17 cellular contexts compared by ENCODE assay signal in the genomic region with DNA sequence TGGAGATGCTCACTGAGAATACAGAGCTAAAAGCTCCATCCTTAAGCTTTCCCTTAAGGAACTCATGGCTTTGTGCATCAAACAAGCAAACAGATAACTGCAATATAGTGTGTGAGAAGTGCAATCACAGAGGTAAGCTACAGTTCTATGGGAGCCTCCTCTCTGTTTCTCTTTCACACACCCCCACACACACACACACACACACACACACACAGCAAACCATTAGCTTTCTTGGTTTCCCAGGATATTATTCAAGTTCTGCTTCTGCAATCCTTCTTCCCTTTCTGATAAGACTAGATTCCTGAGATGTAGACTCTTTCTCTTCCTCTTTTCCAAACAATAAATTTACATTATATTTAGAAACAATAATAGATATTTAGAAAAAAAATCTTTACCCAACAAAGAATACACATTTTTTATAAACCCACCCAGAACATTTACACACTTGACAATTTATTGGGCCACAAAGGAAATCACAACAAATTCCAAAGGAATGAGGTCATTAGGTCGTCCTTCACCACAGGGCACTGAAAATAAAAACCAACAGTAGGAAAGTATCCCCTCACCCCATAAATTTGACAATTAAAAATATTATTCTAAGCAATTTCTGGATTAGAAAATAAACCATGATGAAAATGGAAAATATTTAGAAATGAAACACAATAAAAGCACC. TPM values are rescaled to one million over a fixed set of nuclear protein-coding genes. Genes with fewer than 3 reads are reported as not detected.
DNase-seq lines count a peak whose midpoint lies in the region; ATAC-seq, FAIRE-seq and TF ChIP-seq lines count a peak whose summit lies in the region.
"Had no signal": no experiment of that assay in that cellular context is flagged by ENCODE, and none has a peak within 500 bp of the region (broad histone marks: within the 10 kb centered on the region; RNA-seq: fewer than 3 reads in every experiment).

No MANE protein-coding gene starts in this region.

- DNase-seq in GM12892 (ENCODE audit: insufficient read length): no peak
- peak; percentile 25 for DNase-seq in LoVo (ENCODE audit: low spot score)
- peak; percentile 73 for DNase-seq in amniotic epithelial cell (ENCODE audit: low read depth)
- no peak for DNase-seq in mesothelial cell of epicardium (ENCODE audit: low spot score in 2 of 2, unreplicated experiment in 2 of 2)
- DNase-seq in NCI-H774 (lab: John Stamatoyannopoulos, UW): no peak
- DNase-seq in trophoblast cell: no peak
- DNase-seq: activated CD8-positive, alpha-beta memory T cell treated with anti-CD3 and anti-CD28 coated beads, Interleukin-2, amount 50 U/mL, for 48 hours; left cardiac atrium; naive B cell; NCI-H146; Peyer's patch; substantia nigra; T-helper 17 cell had no signal

- no peak for ATAC-seq in HG02588 (IDR thresholded peaks at IDR 0.05; ENCODE audit: unreplicated experiment)
- ATAC-seq: T-helper 17 cell had no signal

- H3K4ac ChIP-seq in trophoblast cell (ENCODE audit: low read depth, low read length): no peak overlapping the region

- no peak overlapping the region for H2BK12ac ChIP-seq in trophoblast cell (ENCODE audit: low read length)

- H3K27me3 Mint-ChIP-seq in mesothelial cell of epicardium (ENCODE audit: low read depth): no peaks in the 10 kb centered on the region
- H3K27me3 Mint-ChIP-seq: activated naive CD8-positive, alpha-beta T cell; central memory CD8-positive, alpha-beta T cell; naive B cell had no signal

- no peak overlapping the region for H4K91ac ChIP-seq in trophoblast cell (ENCODE audit: low read depth, low read length)

- no CpG with 5 or more reads among the region's 1 CpG for WGBS in trophoblast cell (ENCODE audit: extremely low coverage, insufficient coverage, insufficient read length)

- no peaks in the 10 kb centered on the region for H3K27me3 ChIP-seq in trophoblast cell (ENCODE audit: insufficient read depth, low read length)
- H3K27me3 ChIP-seq: BLaER1, Peyer's patch had no signal

- no peaks in the 10 kb centered on the region for H3K36me3 ChIP-seq in trophoblast cell (ENCODE audit: control insufficient read depth in 1 of 2, insufficient read depth in 2 of 2, low read length in 2 of 2)
- H3K36me3 ChIP-seq: BLaER1, Peyer's patch had no signal

- H3K27ac ChIP-seq in trophoblast cell (ENCODE audit: low read depth, low read length): no peak overlapping the region
- H3K27ac ChIP-seq: BLaER1, Peyer's patch had no signal

- H3K79me2 ChIP-seq in trophoblast cell (ENCODE audit: control insufficient read depth, insufficient read depth, low read length, poor library complexity): no peaks in the 10 kb centered on the region

- H2AK5ac ChIP-seq in trophoblast cell (ENCODE audit: low read length): no peak overlapping the region

- no peak overlapping the region for H3K9ac ChIP-seq in trophoblast cell (ENCODE audit: low read length)
- H3K9ac ChIP-seq: BLaER1 had no signal

- H2BK120ac ChIP-seq in trophoblast cell (ENCODE audit: insufficient read depth, low read length, poor library complexity): no peak overlapping the region

- H3K4me1 Mint-ChIP-seq in mesothelial cell of epicardium: peaks cover 5% of the 10 kb centered on the region
- H3K4me1 Mint-ChIP-seq: central memory CD8-positive, alpha-beta T cell; naive B cell; T-helper 17 cell had no signal

- no peak overlapping the region for H3K14ac ChIP-seq in trophoblast cell (ENCODE audit: low read length)

- no peak overlapping the region for H4K12ac ChIP-seq in trophoblast cell (ENCODE audit: low read depth, low read length)

- H3K18ac ChIP-seq in trophoblast cell (ENCODE audit: low read length): no peak overlapping the region

- no peak for TF ChIP-seq CTCF in mesothelial cell of epicardium (IDR thresholded peaks at IDR 0.05; ENCODE audit: unreplicated experiment)

- peaks cover 5% of the 10 kb centered on the region for H3K9me3 Mint-ChIP-seq in mesothelial cell of epicardium
- H3K9me3 Mint-ChIP-seq: central memory CD8-positive, alpha-beta T cell; naive B cell had no signal

- H4K8ac ChIP-seq in trophoblast cell (ENCODE audit: low read depth, low read length): no peak overlapping the region

- no peaks in the 10 kb centered on the region for H3K79me1 ChIP-seq in trophoblast cell (ENCODE audit: low read length)

- H3K4me3 Mint-ChIP-seq in mesothelial cell of epicardium: no peak overlapping the region
- H3K4me3 Mint-ChIP-seq: activated naive CD8-positive, alpha-beta T cell; central memory CD8-positive, alpha-beta T cell; naive B cell; T-helper 17 cell had no signal

- H3K27ac Mint-ChIP-seq in mesothelial cell of epicardium: peak overlapping the region; percentile 25
- H3K27ac Mint-ChIP-seq: activated naive CD8-positive, alpha-beta T cell; naive B cell; T-helper 17 cell had no signal

- H3K4me1 ChIP-seq in trophoblast cell (ENCODE audit: control insufficient read depth in 1 of 2, insufficient read depth in 2 of 2, low read length in 2 of 2): peaks cover 4 to 7% of the 10 kb centered on the region in 2 experiments
- H3K4me1 ChIP-seq: BLaER1, Peyer's patch had no signal

- no peak overlapping the region for H3K23ac ChIP-seq in trophoblast cell (ENCODE audit: low read length)

- no peaks in the 10 kb centered on the region for H3K36me3 Mint-ChIP-seq in mesothelial cell of epicardium
- H3K36me3 Mint-ChIP-seq: activated naive CD8-positive, alpha-beta T cell; naive B cell had no signal

- no peak overlapping the region for H2BK5ac ChIP-seq in trophoblast cell (ENCODE audit: low read depth, low read length, poor library complexity)

- H3K9me3 ChIP-seq in trophoblast cell (ENCODE audit: insufficient read depth, low read depth, low read length): no peaks in the 10 kb centered on the region
- H3K9me3 ChIP-seq: BLaER1, Peyer's patch had no signal

- H3K4me2 ChIP-seq in trophoblast cell (ENCODE audit: low read length): no peak overlapping the region
- H3K4me2 ChIP-seq: BLaER1 had no signal

- no peak overlapping the region for H2AFZ ChIP-seq in trophoblast cell (ENCODE audit: insufficient read depth, low read length, poor library complexity)

- FAIRE-seq in GM12892 (lab: Jason Lieb, UNC): peak; percentile 50

- H3K4me3 ChIP-seq in trophoblast cell (ENCODE audit: low read depth, low read length): no peak overlapping the region
- H3K4me3 ChIP-seq: BLaER1, Peyer's patch had no signal

- TF ChIP-seq POLR2A in GM12892 (IDR thresholded peaks at IDR 0.05; ENCODE audit: low read depth, low read length): no peak

RNA-seq across cellular contexts. Expression of gene GFOD1, which starts 9.2 kb away (rescaled TPM):
- 11.2 TPM for polyA plus RNA-seq in GM12892 (2012; ENCODE audit: missing spikeins)
- 3.5 to 4.8 TPM (median 4.0 TPM) in 3 replicates for total RNA-seq in mesothelial cell of epicardium
- polyA plus RNA-seq in trophoblast cell (2013): 3.8 and 3.9 TPM in 2 replicates

Comparison
In these comparisons a context has a peak if more than half of its experiments do, and no peak if none do; other contexts are left out.
1. DNase-seq: peak in LoVo (single experiment) and amniotic epithelial cell (single experiment); none in GM12892 (single experiment), mesothelial cell of epicardium (0 of 2), NCI-H774 (single experiment) and trophoblast cell (0 of 2).